24 cellular contexts compared by ENCODE assay signal in the genomic region with DNA sequence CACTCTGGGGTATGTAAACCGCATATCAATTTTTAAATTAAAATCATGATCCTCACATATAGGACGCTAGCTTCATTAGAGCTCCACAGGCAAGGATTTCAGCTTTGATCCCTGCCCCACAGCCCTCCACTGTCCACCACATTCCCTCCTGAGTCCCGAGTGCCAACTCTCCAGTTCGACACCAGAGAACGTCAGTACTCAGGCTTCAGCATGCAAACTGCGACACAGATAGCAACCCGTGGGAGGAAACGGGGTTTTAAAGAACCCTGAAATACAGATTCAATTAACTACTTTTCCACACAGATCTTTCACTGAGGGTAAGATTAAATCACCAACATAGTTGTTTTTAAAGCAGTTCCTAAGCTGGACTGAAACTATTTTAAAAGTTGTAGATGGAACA.
"Had no signal": no experiment of that assay in that cellular context is flagged by ENCODE, and none has a peak within 500 bp of the region (broad histone marks: within the 10 kb centered on the region; RNA-seq: fewer than 3 reads in every experiment).

No MANE protein-coding gene starts in this region.

- H3K4me3 ChIP-seq: pancreas, right lobe of liver, upper lobe of left lung, vagina had no signal

- ATAC-seq: activated T-cell treated with anti-CD3 and anti-CD28 coated beads, Interleukin-2, amount 50 U/mL, for 72 hours; left ventricle myocardium superior; stimulated activated effector memory CD8-positive, alpha-beta T cell treated with anti-CD3 and anti-CD28 coated beads, Interleukin-12 subunit alpha, Interleukin-12 subunit beta, amount 100 ng/mL, for 72 hours; T-cell had no signal

- H3K36me3 ChIP-seq: pancreas, right lobe of liver, upper lobe of left lung, vagina had no signal

- H3K9me3 ChIP-seq: pancreas, right lobe of liver, upper lobe of left lung, vagina had no signal

- H3K27ac ChIP-seq: right lobe of liver, vagina had no signal

- FAIRE-seq: bronchial epithelial cell, colon, frontal cortex, pancreas had no signal

- H3K27me3 ChIP-seq: dorsolateral prefrontal cortex, pancreas, right lobe of liver, upper lobe of left lung, vagina had no signal

- DNase-seq: activated CD4-positive, alpha-beta T cell treated with anti-CD3 and anti-CD28 coated beads for 4 hours; activated CD4-positive, alpha-beta T cell treated with anti-CD3 and anti-CD28 coated beads, Interleukin-2, amount 50 U/mL, for 4 hours; activated CD4-positive, CD25-positive, alpha-beta regulatory T cell; activated naive CD4-positive, alpha-beta T cell treated with Interleukin-2 at 50 U/mL for 16 hours; activated T-cell treated with anti-CD3 and anti-CD28 coated beads for 4 hours; activated T-cell treated with anti-CD3 and anti-CD28 coated beads, Interleukin-2, amount 50 U/mL, for 72 hours; anterior cingulate cortex; dorsolateral prefrontal cortex; effector memory CD4-positive, alpha-beta T cell; islet precursor cell; left ventricle myocardium superior; mammary epithelial cell; naive B cell; pancreas; right lobe of liver; stimulated activated CD4-positive, alpha-beta T cell treated with anti-CD3 and anti-CD28 coated beads, Interleukin-12 subunit alpha, Interleukin-12 subunit beta, amount 100 ng/mL, for 4 hours; stimulated activated CD4-positive, alpha-beta T cell treated with anti-CD3 and anti-CD28 coated beads, Interleukin-4, amount 100 ng/mL, for 24 hours; T-cell had no signal
